ENCODE assay signal across 19 cellular contexts in genomic region chr2:188725981-188726380, GRCh38.
DNase-seq lines count a peak whose midpoint lies in the region; ATAC-seq and TF ChIP-seq lines count a peak whose summit lies in the region.
"Had no signal": no experiment of that assay in that cellular context is flagged by ENCODE, and none has a peak within 500 bp of the region (broad histone marks: within the 10 kb centered on the region; RNA-seq: fewer than 3 reads in every experiment).

No MANE protein-coding gene starts in this region.

- ATAC-seq in aorta (ENCODE audit: low FRiP score), result no peak
- ATAC-seq: HCT116; stimulated activated naive CD8-positive, alpha-beta T cell treated with anti-CD3 and anti-CD28 coated beads, Interleukin-15, Interleukin-2, amounts not matched to agents 100 U/mL and 50 U/mL, for 24 hours had no signal

- no peak for TF ChIP-seq CTCF in astrocyte of the cerebellum (IDR thresholded peaks at IDR 0.05; ENCODE audit: low read depth, low read length, missing control alignments)

- no peak overlapping the region for H4K91ac ChIP-seq in neuronal stem cell (ENCODE audit: low read depth, low read length, poor library complexity)

- WGBS in aorta, 2 donors, result 43 to 65% methylated on average over 2 of the region's 2 CpGs
- no CpG with 5 or more reads among the region's 2 CpGs for WGBS in neuronal stem cell (ENCODE audit: extremely low coverage in 2 of 2, insufficient read length in 2 of 2, insufficient replicate concordance in 1 of 2), 2 donors

- no peak overlapping the region for H2BK120ac ChIP-seq in neuronal stem cell (ENCODE audit: low read depth, low read length)

- H3K27ac ChIP-seq in aorta (ENCODE audit: low read depth in 1 of 2, low read length in 2 of 2) (no peak overlapping the region), neuronal stem cell (replicated peaks; ENCODE audit: low read length) (no peak overlapping the region)
- H3K27ac ChIP-seq: epithelial cell of prostate had no signal

- in situ Hi-C loops in astrocyte of the cerebellum (cut with HindIII; ENCODE audit: low sequenced_read_pairs), result no loop called here

- no peaks in the 10 kb centered on the region for H3K4me1 ChIP-seq in aorta (ENCODE audit: control insufficient read depth in 1 of 2, insufficient read depth in 2 of 2, low read length in 2 of 2)
- H3K4me1 ChIP-seq in neuronal stem cell (ENCODE audit: control insufficient read depth in 2 of 2, insufficient read depth in 1 of 2, low read depth in 1 of 2, low read length in 2 of 2), result peaks cover 2 to 9% of the 10 kb centered on the region in 2 donors

- H4K8ac ChIP-seq in neuronal stem cell (ENCODE audit: low read depth, low read length), result no peak overlapping the region

- no peak overlapping the region for H2AFZ ChIP-seq in neuronal stem cell (ENCODE audit: low read length)

- H3K4ac ChIP-seq in neuronal stem cell (ENCODE audit: low read length), result no peak overlapping the region

- H3K4me3 ChIP-seq in astrocyte of the cerebellum (ENCODE audit: low read depth, low read length), result no peak overlapping the region
- no peak overlapping the region for H3K4me3 ChIP-seq in aorta (ENCODE audit: low read length in 2 of 2)
- no peak overlapping the region for H3K4me3 ChIP-seq in neuronal stem cell (ENCODE audit: low read length in 2 of 2)
- H3K4me3 ChIP-seq: skin epidermis had no signal

- H3K9ac ChIP-seq in neuronal stem cell (ENCODE audit: low read depth, low read length, poor library complexity), result no peak overlapping the region

- no peak overlapping the region for H2BK12ac ChIP-seq in neuronal stem cell (ENCODE audit: low read length)

- H3K79me1 ChIP-seq in neuronal stem cell (ENCODE audit: low read depth, low read length), result no peaks in the 10 kb centered on the region

- no peak overlapping the region for H2BK5ac ChIP-seq in neuronal stem cell (ENCODE audit: low read length)

- no peak overlapping the region for H3K14ac ChIP-seq in neuronal stem cell (ENCODE audit: low read length)

- H3K18ac ChIP-seq in neuronal stem cell (ENCODE audit: low read length), result no peak overlapping the region

- DNase-seq in HS-5 (ENCODE audit: low read depth) (peak; percentile 50), astrocyte of the cerebellum (ENCODE audit: low read depth) (peak; percentile 55), foreskin melanocyte (peak; percentile 23), aorta (no peak), occipital lobe (lab: John Stamatoyannopoulos, UW) (no peak), neuronal stem cell (ENCODE audit: low spot score) (no peak), dermis blood vessel endothelial cell (no peak)
- DNase-seq: activated CD4-positive, alpha-beta T cell treated with anti-CD3 and anti-CD28 coated beads, Interleukin-2, amount 50 U/mL, for 48 hours; activated naive CD8-positive, alpha-beta T cell treated with anti-CD3 and anti-CD28 coated beads, Interleukin-2, amount 10 ng/mL, durations not matched to agents 7 days and 5 days; activated T-cell treated with anti-CD3 and anti-CD28 coated beads, Interleukin-2, amount 50 U/mL, for 48 hours; CD4-positive, alpha-beta memory T cell; KBM-7; NCI-H1417 treated with DMSO at 0.1 percent for 48 hours; NCI-H446; nucleus accumbens; stimulated activated naive CD8-positive, alpha-beta T cell treated with anti-CD3 and anti-CD28 coated beads, Interleukin-15, Interleukin-2, amounts not matched to agents 100 U/mL and 50 U/mL, for 24 hours had no signal

- H3K9me3 ChIP-seq in aorta (ENCODE audit: control insufficient read depth, low read length) (no peaks in the 10 kb centered on the region), neuronal stem cell (replicated peaks in 1 of 2; ENCODE audit: control insufficient read depth in 2 of 2, insufficient read depth in 1 of 2, low read depth in 1 of 2, low read length in 2 of 2) (no peaks in the 10 kb centered on the region)

- H2BK15ac ChIP-seq in neuronal stem cell (ENCODE audit: low read length), result no peak overlapping the region

- H3K36me3 ChIP-seq in aorta (ENCODE audit: control insufficient read depth in 1 of 2, insufficient read depth in 2 of 2, low read length in 1 of 2) (no peaks in the 10 kb centered on the region), neuronal stem cell (replicated peaks in 1 of 2; ENCODE audit: control insufficient read depth in 2 of 2, insufficient read depth in 2 of 2, low read length in 2 of 2) (no peaks in the 10 kb centered on the region)

- H3K4me2 ChIP-seq in neuronal stem cell (ENCODE audit: insufficient read depth, low read length, poor library complexity, severe bottlenecking), result no peak overlapping the region

- H3K27me3 ChIP-seq in aorta (ENCODE audit: control insufficient read depth in 1 of 2, insufficient read depth in 2 of 2, low read length in 1 of 2), result no peaks in the 10 kb centered on the region
- no peaks in the 10 kb centered on the region for H3K27me3 ChIP-seq in neuronal stem cell (ENCODE audit: control insufficient read depth in 3 of 3, insufficient read depth in 3 of 3, low read depth in 1 of 3, low read length in 3 of 3)

- no peak overlapping the region for H2AK5ac ChIP-seq in neuronal stem cell (ENCODE audit: low read depth, low read length)

- intact Hi-C loops in aorta (cut with DNase I), result no loop called here

- no peak overlapping the region for H3K23ac ChIP-seq in neuronal stem cell (ENCODE audit: low read depth, low read length, poor library complexity)

Comparison
In these comparisons a context has a peak if more than half of its experiments do, and no peak if none do; other contexts are left out.
1. DNase-seq: peak in HS-5 (single experiment), astrocyte of the cerebellum (single experiment) and foreskin melanocyte (single experiment); none in aorta (0 of 2), occipital lobe (single experiment), neuronal stem cell (single experiment) and dermis blood vessel endothelial cell (single experiment).